In genomic region chr17:44186307-44187130, GRCh38 we compare ENCODE assay signal across 1 cellular context.
TF ChIP-seq lines count a peak whose summit lies in the region.

TMUB2 (plus strand) TSS chr17:44186972; CDS start chr17:44187709, 737 bp downstream.

TF ChIP-seq in HepG2, 621 proteins besides CTCF, POLR2A, EP300 and RAD21 (continued from another document and continues in another):
- peak; percentile 80 for TF ChIP-seq ZNF687 (CRISPR knock-in tag; IDR thresholded peaks at IDR 0.05)
- peak; percentile 81 for TF ChIP-seq ARNT2 (CRISPR knock-in tag; IDR thresholded peaks at IDR 0.05; ENCODE audit: low read depth)
- peak; percentile 87 for TF ChIP-seq ZBTB2 (CRISPR knock-in tag; IDR thresholded peaks at IDR 0.05; ENCODE audit: low read depth)
- TF ChIP-seq IKZF4 (CRISPR knock-in tag; IDR thresholded peaks at IDR 0.05; ENCODE audit: borderline replicate concordance, low read depth, not compliant biosample characterization): peak; percentile 37
- TF ChIP-seq FOXK2 (IDR thresholded peaks at IDR 0.05): no peak
- TF ChIP-seq FUBP1 (CRISPR knock-in tag; IDR thresholded peaks at IDR 0.05; ENCODE audit: borderline replicate concordance): no peak
- TF ChIP-seq SATB2 (CRISPR knock-in tag; IDR thresholded peaks at IDR 0.05): 0 out of 2 replicates have a peak, but pooled peaks have one; percentile 52
- 0 out of 2 replicates have a peak, but pooled peaks have one; percentile 16 for TF ChIP-seq PRDM10 (CRISPR knock-in tag; IDR thresholded peaks at IDR 0.05; ENCODE audit: low read depth)
- TF ChIP-seq MIER3 (CRISPR knock-in tag; IDR thresholded peaks at IDR 0.05; ENCODE audit: borderline replicate concordance): peak; percentile 31; the same call in 1 of the 2 replicates
- TF ChIP-seq GMEB1 (CRISPR knock-in tag; IDR thresholded peaks at IDR 0.05; ENCODE audit: borderline replicate concordance): peak; percentile 95
- no peak for TF ChIP-seq ZNF619 (CRISPR knock-in tag; IDR thresholded peaks at IDR 0.05)
- TF ChIP-seq ZFP62 (CRISPR knock-in tag; IDR thresholded peaks at IDR 0.05): no peak
- TF ChIP-seq ZNF547 (CRISPR knock-in tag; IDR thresholded peaks at IDR 0.05): peak; percentile 58; the same call in 1 of the 2 replicates
- peak; percentile 93 for TF ChIP-seq ATF2 (CRISPR knock-in tag; IDR thresholded peaks at IDR 0.05)
- peak; percentile 94 for TF ChIP-seq POLR2AphosphoS5 (IDR thresholded peaks at IDR 0.05; ENCODE audit: low read depth, low read length)
- peak; percentile 67; the same call in 1 of the 2 replicates for TF ChIP-seq PAX8 (CRISPR knock-in tag; IDR thresholded peaks at IDR 0.05; ENCODE audit: borderline replicate concordance)
- no peak for TF ChIP-seq ZNF496 (CRISPR knock-in tag; IDR thresholded peaks at IDR 0.05; ENCODE audit: insufficient replicate concordance)
- no peak for TF ChIP-seq ZNF644 (CRISPR knock-in tag; IDR thresholded peaks at IDR 0.05; ENCODE audit: low read depth)
- TF ChIP-seq ZFP91 (CRISPR knock-in tag; IDR thresholded peaks at IDR 0.05; ENCODE audit: borderline replicate concordance): peak; percentile 99
- no peak for TF ChIP-seq BCL3 (CRISPR knock-in tag; IDR thresholded peaks at IDR 0.05)
- no peak for TF ChIP-seq ZBTB42 (CRISPR knock-in tag; IDR thresholded peaks at IDR 0.05)
- TF ChIP-seq RCOR2 (CRISPR knock-in tag; IDR thresholded peaks at IDR 0.05): peak; percentile 70
- peak; percentile 98 for TF ChIP-seq GABPB1 (CRISPR knock-in tag; IDR thresholded peaks at IDR 0.05)
- TF ChIP-seq ZNF577 (CRISPR knock-in tag; IDR thresholded peaks at IDR 0.05; ENCODE audit: borderline replicate concordance, low read depth): no peak
- no peak for TF ChIP-seq ZNF792 (CRISPR knock-in tag; IDR thresholded peaks at IDR 0.05)
- TF ChIP-seq CHD4 (IDR thresholded peaks at IDR 0.05; ENCODE audit: borderline replicate concordance, low read length): no peak
- TF ChIP-seq LBX2 (CRISPR knock-in tag; IDR thresholded peaks at IDR 0.05; ENCODE audit: borderline replicate concordance): no peak
- peak; percentile 89; the same call in 1 of the 2 replicates for TF ChIP-seq ZNF749 (CRISPR knock-in tag; IDR thresholded peaks at IDR 0.05; ENCODE audit: borderline replicate concordance)
- TF ChIP-seq ESRRA (CRISPR knock-in tag; IDR thresholded peaks at IDR 0.05; ENCODE audit: low read depth): no peak
- peak; percentile 74 for TF ChIP-seq ZFY (CRISPR knock-in tag; IDR thresholded peaks at IDR 0.05)
- TF ChIP-seq ZNF563 (CRISPR knock-in tag; IDR thresholded peaks at IDR 0.05): 0 out of 2 replicates have a peak, but pooled peaks have one; percentile 32
- TF ChIP-seq ZNF672 (CRISPR knock-in tag; IDR thresholded peaks at IDR 0.05): no peak
- no peak for TF ChIP-seq HNRNPUL1 (IDR thresholded peaks at IDR 0.05; ENCODE audit: low read depth, low read length)
- TF ChIP-seq TEF (CRISPR knock-in tag; IDR thresholded peaks at IDR 0.05): peak; percentile 46; the same call in 1 of the 2 replicates
- TF ChIP-seq ZSCAN29 (CRISPR knock-in tag; conservative IDR thresholded peaks at IDR 0.05): peak; percentile 56
